Comparison of ENCODE assay signal across 23 cellular contexts in genomic region chr16:82715160-82715559, GRCh38.
"Had no signal": no experiment of that assay in that cellular context is flagged by ENCODE, and none has a peak within 500 bp of the region (broad histone marks: within the 10 kb centered on the region; RNA-seq: fewer than 3 reads in every experiment).

No MANE protein-coding gene starts in this region.

- H3K27me3 ChIP-seq: esophagus squamous epithelium, neural progenitor cell, ovary, testis, tibial nerve, upper lobe of right lung had no signal

- H3K9me3 Mint-ChIP-seq: dendritic cell treated with granulocyte-macrophage colony-stimulating factor and Interleukin-4, amounts not matched to agents 40 ng/mL and 50 ng/mL, for 4 days; effector memory CD8-positive, alpha-beta T cell; natural killer cell treated with Interleukin-12 subunit alpha and Interleukin-12 subunit beta and Interleukin-15 and Interleukin-18, amount 100 ng/mL, for 72 hours; neural progenitor cell; stimulated activated naive CD8-positive, alpha-beta T cell treated with anti-CD3 and anti-CD28 coated beads, Interleukin-15, amount 100 ng/mL, for 72 hours had no signal

- H3K9ac ChIP-seq: neural progenitor cell had no signal

- H3K27me3 Mint-ChIP-seq: dendritic cell treated with granulocyte-macrophage colony-stimulating factor and Interleukin-4, amounts not matched to agents 40 ng/mL and 50 ng/mL, for 4 days had no signal

- H3K9me3 ChIP-seq: esophagus squamous epithelium, lower lobe of right lung, ovary, testis, tibial nerve, upper lobe of right lung had no signal

- FAIRE-seq: colon, islet of Langerhans had no signal

- H3K36me3 Mint-ChIP-seq: neural progenitor cell had no signal

- H3K4me3 Mint-ChIP-seq: dendritic cell treated with granulocyte-macrophage colony-stimulating factor and Interleukin-4, amounts not matched to agents 40 ng/mL and 50 ng/mL, for 4 days; effector memory CD8-positive, alpha-beta T cell; memory B cell; natural killer cell treated with Interleukin-12 subunit alpha and Interleukin-12 subunit beta and Interleukin-15 and Interleukin-18, amount 100 ng/mL, for 72 hours; neural progenitor cell; stimulated activated naive B cell treated with anti-CD40 and anti-IgM and Interleukin-4, amounts not matched to agents 10 μg/mL and 1 μg/mL and 100 μg/mL, for 72 hours; stimulated activated naive CD8-positive, alpha-beta T cell treated with anti-CD3 and anti-CD28 coated beads, Interleukin-15, amount 100 ng/mL, for 72 hours had no signal

- H3K4me3 ChIP-seq: esophagus squamous epithelium, lower lobe of right lung, neural progenitor cell, ovary, skin epidermis, testis, tibial nerve, upper lobe of right lung had no signal

- H3K4me1 Mint-ChIP-seq: memory B cell; neural progenitor cell; stimulated activated naive B cell treated with anti-CD40 and anti-IgM and Interleukin-4, amounts not matched to agents 10 μg/mL and 1 μg/mL and 100 μg/mL, for 72 hours; stimulated activated naive CD8-positive, alpha-beta T cell treated with anti-CD3 and anti-CD28 coated beads, Interleukin-15, amount 100 ng/mL, for 72 hours had no signal

- H2AFZ ChIP-seq: neural progenitor cell had no signal

- H3K27ac Mint-ChIP-seq: dendritic cell treated with granulocyte-macrophage colony-stimulating factor and Interleukin-4, amounts not matched to agents 40 ng/mL and 50 ng/mL, for 4 days; effector memory CD8-positive, alpha-beta T cell; memory B cell; natural killer cell treated with Interleukin-12 subunit alpha and Interleukin-12 subunit beta and Interleukin-15 and Interleukin-18, amount 100 ng/mL, for 72 hours; neural progenitor cell; stimulated activated naive B cell treated with anti-CD40 and anti-IgM and Interleukin-4, amounts not matched to agents 10 μg/mL and 1 μg/mL and 100 μg/mL, for 72 hours had no signal

- H3K27ac ChIP-seq: esophagus squamous epithelium, lower lobe of right lung, neural progenitor cell, ovary, skin epidermis, testis, tibial nerve, upper lobe of right lung had no signal

- H3K36me3 ChIP-seq: esophagus squamous epithelium, lower lobe of right lung, neural progenitor cell, ovary, tibial nerve, upper lobe of right lung had no signal

- H3K4me2 ChIP-seq: neural progenitor cell had no signal

- ATAC-seq: effector memory CD8-positive, alpha-beta T cell; left lobe of liver; lower lobe of right lung; natural killer cell treated with Interleukin-12 subunit alpha and Interleukin-12 subunit beta and Interleukin-15 and Interleukin-18, amount 100 ng/mL, for 72 hours; sciatic nerve; stimulated activated naive B cell treated with anti-CD40 and anti-IgM and Interleukin-4, amounts not matched to agents 10 μg/mL and 1 μg/mL and 100 μg/mL, for 72 hours; stimulated activated naive CD8-positive, alpha-beta T cell treated with anti-CD3 and anti-CD28 coated beads, Interleukin-15, amount 100 ng/mL, for 72 hours; upper lobe of right lung had no signal

- DNase-seq: effector memory CD8-positive, alpha-beta T cell; esophagus squamous epithelium; hypothalamus; kidney glomerular epithelial cell; lower lobe of right lung; midbrain; ovary; stimulated activated CD4-positive, alpha-beta T cell treated with anti-CD3 and anti-CD28 coated beads, Interleukin-2, amount 100 ng/mL, for 24 hours; stimulated activated CD4-positive, alpha-beta T cell treated with anti-CD3 and anti-CD28 coated beads, Interleukin-4, amount 100 ng/mL, for 4 hours; stimulated activated naive B cell treated with anti-CD40 and anti-IgM and Interleukin-4, amounts not matched to agents 10 μg/mL and 1 μg/mL and 100 μg/mL, for 72 hours; stimulated activated naive CD8-positive, alpha-beta T cell treated with anti-CD3 and anti-CD28 coated beads, Interleukin-15, amount 100 ng/mL, for 72 hours; testis; upper lobe of right lung had no signal

- H3K4me1 ChIP-seq: lower lobe of right lung, neural progenitor cell, testis, tibial nerve, upper lobe of right lung had no signal
